Comparison of ENCODE assay signal across 1 cellular context in the genomic region with DNA sequence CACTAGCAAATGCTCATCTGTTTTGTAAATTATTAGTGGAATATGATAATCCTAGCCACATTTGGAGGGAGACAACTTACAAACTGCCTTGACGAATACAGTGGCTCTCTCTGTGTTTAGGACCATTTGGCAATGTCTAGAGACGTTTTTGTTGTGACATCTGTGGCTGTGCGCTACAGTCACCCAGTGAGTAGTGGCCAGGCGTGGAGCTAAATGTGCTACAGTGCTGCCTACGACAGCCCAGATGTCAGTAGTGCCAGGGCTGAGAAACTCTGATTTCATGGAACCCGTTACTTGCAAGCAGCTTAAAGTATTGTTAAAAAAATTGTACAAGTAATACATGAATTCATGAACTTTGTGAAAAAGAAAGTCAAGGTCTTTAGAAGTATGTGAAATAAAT. TPM values are rescaled to one million over a fixed set of nuclear protein-coding genes. Genes with fewer than 3 reads are reported as not detected.
"Had no signal": no experiment of that assay in that cellular context is flagged by ENCODE, and none has a peak within 500 bp of the region (broad histone marks: within the 10 kb centered on the region; RNA-seq: fewer than 3 reads in every experiment).

No MANE protein-coding gene starts in this region.

RNA-seq across cellular contexts. Expression of a gene that starts 13.8 kb away (rescaled TPM):
- total RNA-seq: naive thymus-derived CD8-positive, alpha-beta T cell had no signal
